ENCODE assay signal across 26 cellular contexts in the genomic region with DNA sequence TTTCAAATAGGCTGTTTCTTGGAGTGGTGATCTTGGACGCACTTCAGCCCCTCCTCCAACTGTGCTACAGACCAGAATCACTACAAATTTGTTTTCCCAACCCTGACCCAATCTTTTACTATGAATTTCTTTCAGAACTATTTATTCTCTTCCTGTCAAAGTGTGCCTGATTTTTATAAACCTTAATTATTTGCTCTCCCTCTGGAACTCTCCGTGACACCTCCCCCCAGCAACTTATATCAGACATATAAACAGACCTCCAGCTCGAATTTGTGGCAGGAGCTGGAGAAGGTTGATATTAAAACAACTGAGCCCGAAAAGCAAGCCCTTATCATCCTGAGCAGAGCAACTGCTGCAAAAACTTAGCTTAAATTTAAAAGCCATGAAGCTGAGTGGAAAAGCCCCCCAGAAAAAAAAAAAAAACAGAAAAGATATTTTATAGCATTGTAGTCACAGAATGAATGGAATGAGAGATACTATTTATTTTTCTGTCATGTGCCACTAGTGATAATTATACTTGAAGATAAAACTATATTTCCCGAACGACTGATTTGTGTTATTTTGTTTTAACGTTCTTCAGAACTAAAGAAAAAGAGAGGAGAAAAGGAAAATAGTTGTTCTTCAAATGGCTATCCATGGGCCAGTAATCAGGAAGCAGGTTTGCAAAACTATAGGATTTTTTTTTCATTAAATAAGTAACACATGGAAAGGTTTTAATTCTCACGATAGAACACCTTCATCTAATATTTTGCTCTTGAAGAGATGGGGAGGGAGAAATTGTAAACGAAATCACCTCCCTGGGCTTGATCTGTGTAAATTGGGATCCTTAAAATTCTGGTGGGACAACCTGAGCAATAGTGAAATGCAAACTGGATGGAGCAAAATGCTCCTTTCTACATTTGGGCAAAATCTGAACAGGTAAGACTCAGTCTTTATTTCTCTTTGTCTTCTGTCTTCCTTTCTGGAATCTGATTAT.
"Had no signal": no experiment of that assay in that cellular context is flagged by ENCODE, and none has a peak within 500 bp of the region (broad histone marks: within the 10 kb centered on the region; RNA-seq: fewer than 3 reads in every experiment).

No MANE protein-coding gene starts in this region.

- DNase-seq: activated CD4-positive, alpha-beta T cell treated with anti-CD3 and anti-CD28 coated beads for 4 hours; activated CD4-positive, alpha-beta T cell treated with anti-CD3 and anti-CD28 coated beads, Interleukin-2, amount 50 U/mL, for 4 hours; activated CD8-positive, alpha-beta memory T cell treated with anti-CD3 and anti-CD28 coated beads, Interleukin-2, amount 50 U/mL, for 48 hours; activated CD8-positive, alpha-beta T cell treated with anti-CD3 and anti-CD28 coated beads, Interleukin-2, amount 10 ng/mL, durations not matched to agents 7 days and 5 days; activated effector memory CD4-positive, alpha-beta T cell treated with anti-CD3 and anti-CD28 coated beads, Interleukin-2, amount 50 U/mL, for 16 hours; activated naive CD4-positive, alpha-beta T cell treated with Interleukin-2 at 50 U/mL for 16 hours; activated naive CD8-positive, alpha-beta T cell treated with anti-CD3 and anti-CD28 coated beads, Interleukin-2, amount 50 U/mL, for 24 hours; activated T-cell treated with anti-CD3 and anti-CD28 coated beads, Interleukin-2, amount 50 U/mL, for 1 hour; amniotic stem cell; MG63; MV-4-11; NCI-H1092 treated with DMSO at 0.1 percent for 48 hours; NCI-H1417 treated with DMSO at 0.1 percent for 48 hours; NCI-H1694; NCI-H2029; NCI-H345; NCI-H510A; NCI-H526 treated with DMSO at 0.1 percent for 48 hours; SHP77 had no signal

- H3K4me1 Mint-ChIP-seq: central memory CD8-positive, alpha-beta T cell had no signal

- FAIRE-seq: astrocyte, RCC 7860 had no signal

- H3K36me3 Mint-ChIP-seq: brain had no signal

- H3K9me3 ChIP-seq: MG63 had no signal

- H3K9me3 Mint-ChIP-seq: activated naive CD8-positive, alpha-beta T cell treated with anti-CD3 and anti-CD28 coated beads, Interleukin-2, amount 50 U/mL, for 24 hours; central memory CD8-positive, alpha-beta T cell; T-helper 1 cell treated with Interleukin-12 subunit alpha and Interleukin-12 subunit beta and Interleukin-4 antibody, amounts not matched to agents 30 μg/mL and 1 μg/mL, for 36 hours had no signal

- ATAC-seq: activated CD4-positive, CD25-positive, alpha-beta regulatory T cell treated with anti-CD3 and anti-CD28 coated beads, Interleukin-2, amount 50 U/mL, for 24 hours; activated CD8-positive, alpha-beta T cell treated with anti-CD3 and anti-CD28 coated beads, Interleukin-2, amount 10 ng/mL, durations not matched to agents 7 days and 5 days; activated naive CD4-positive, alpha-beta T cell treated with anti-CD3 and anti-CD28 coated beads, Interleukin-2, amount 50 U/mL, for 72 hours; activated naive CD8-positive, alpha-beta T cell treated with anti-CD3 and anti-CD28 coated beads, Interleukin-2, amount 50 U/mL, for 24 hours had no signal

- H3K27ac Mint-ChIP-seq: activated CD8-positive, alpha-beta T cell treated with anti-CD3 and anti-CD28 coated beads, Interleukin-2, amount 10 ng/mL, durations not matched to agents 7 days and 5 days; activated naive CD4-positive, alpha-beta T cell treated with anti-CD3 and anti-CD28 coated beads, Interleukin-2, amount 50 U/mL, for 72 hours; activated naive CD8-positive, alpha-beta T cell treated with anti-CD3 and anti-CD28 coated beads, Interleukin-2, amount 50 U/mL, for 24 hours; T-helper 1 cell treated with Interleukin-12 subunit alpha and Interleukin-12 subunit beta and Interleukin-4 antibody, amounts not matched to agents 30 μg/mL and 1 μg/mL, for 36 hours had no signal

- H3K36me3 ChIP-seq: MG63 had no signal

- H3K4me3 ChIP-seq: MG63 had no signal

- H3K4me3 Mint-ChIP-seq: activated CD8-positive, alpha-beta T cell treated with anti-CD3 and anti-CD28 coated beads, Interleukin-2, amount 10 ng/mL, durations not matched to agents 7 days and 5 days; activated naive CD8-positive, alpha-beta T cell treated with anti-CD3 and anti-CD28 coated beads, Interleukin-2, amount 50 U/mL, for 24 hours; central memory CD8-positive, alpha-beta T cell; T-helper 1 cell treated with Interleukin-12 subunit alpha and Interleukin-12 subunit beta and Interleukin-4 antibody, amounts not matched to agents 30 μg/mL and 1 μg/mL, for 36 hours had no signal
